In genomic region chr16:14394834-14395233, GRCh38 we compare ENCODE assay signal across 34 cellular contexts.
"Had no signal": no experiment of that assay in that cellular context is flagged by ENCODE, and none has a peak within 500 bp of the region (broad histone marks: within the 10 kb centered on the region; RNA-seq: fewer than 3 reads in every experiment).

No MANE protein-coding gene starts in this region.

- H3K4me3 Mint-ChIP-seq: activated B cell treated with CpG ODN at 0.5 μM for 24 hours; activated CD8-positive, alpha-beta T cell treated with anti-CD3 and anti-CD28 coated beads for 36 hours; activated naive CD8-positive, alpha-beta T cell; activated T-cell treated with anti-CD3 and anti-CD28 coated beads, Interleukin-2, amount 50 U/mL, for 4 hours; activated T-helper 17 cell treated with anti-CD3 and anti-CD28 coated beads, Interleukin-2, amount 50 U/mL, for 72 hours; central memory CD8-positive, alpha-beta T cell; effector memory CD8-positive, alpha-beta T cell; T-helper 17 cell; T-helper 2 cell treated with Interferon-gamma antibody and Interleukin-4, amounts not matched to agents 5 μg/mL and 100 μg/mL, for 36 hours had no signal

- ATAC-seq: activated CD4-positive, CD25-positive, alpha-beta regulatory T cell treated with anti-CD3 and anti-CD28 coated beads, Interleukin-2, amount 50 U/mL, for 24 hours; activated CD8-positive, alpha-beta T cell treated with anti-CD3 and anti-CD28 coated beads for 36 hours; activated T-cell treated with anti-CD3 and anti-CD28 coated beads, Interleukin-2, amount 50 U/mL, for 4 hours; activated T-helper 17 cell treated with anti-CD3 and anti-CD28 coated beads, Interleukin-2, amount 50 U/mL, for 72 hours; effector memory CD8-positive, alpha-beta T cell; foreskin keratinocyte; gastrocnemius medialis; heart left ventricle; T-helper 17 cell had no signal

- H3K9me3 Mint-ChIP-seq: activated B cell treated with CpG ODN at 0.5 μM for 24 hours; activated CD8-positive, alpha-beta T cell treated with anti-CD3 and anti-CD28 coated beads for 36 hours; activated T-cell treated with anti-CD3 and anti-CD28 coated beads, Interleukin-2, amount 50 U/mL, for 4 hours; activated T-helper 17 cell treated with anti-CD3 and anti-CD28 coated beads, Interleukin-2, amount 50 U/mL, for 72 hours; central memory CD8-positive, alpha-beta T cell; effector memory CD8-positive, alpha-beta T cell; T-helper 2 cell treated with Interferon-gamma antibody and Interleukin-4, amounts not matched to agents 5 μg/mL and 100 μg/mL, for 36 hours had no signal

- FAIRE-seq: astrocyte, bronchial epithelial cell had no signal

- H3K4me1 Mint-ChIP-seq: activated B cell treated with CpG ODN at 0.5 μM for 24 hours; activated T-helper 17 cell treated with anti-CD3 and anti-CD28 coated beads, Interleukin-2, amount 50 U/mL, for 72 hours; central memory CD8-positive, alpha-beta T cell had no signal

- DNase-seq: activated B cell treated with CpG ODN at 0.5 μM for 24 hours; activated CD4-positive, alpha-beta T cell treated with anti-CD3 and anti-CD28 coated beads for 48 hours; activated CD4-positive, alpha-beta T cell treated with anti-CD3 and anti-CD28 coated beads, Interleukin-2, amount 50 U/mL, for 1 hour; activated CD4-positive, alpha-beta T cell treated with anti-CD3 and anti-CD28 coated beads, Interleukin-2, amount 50 U/mL, for 48 hours; activated CD8-positive, alpha-beta memory T cell treated with anti-CD3 and anti-CD28 coated beads for 24 hours; activated CD8-positive, alpha-beta T cell treated with anti-CD3 and anti-CD28 coated beads for 36 hours; activated effector memory CD4-positive, alpha-beta T cell treated with Interleukin-2 at 50 U/mL for 16 hours; activated gamma-delta T cell treated with Interleukin-2 at 50 U/mL for 16 hours; activated naive CD4-positive, alpha-beta T cell treated with anti-CD3 and anti-CD28 coated beads, Interleukin-2, amount 50 U/mL, for 16 hours; activated naive CD4-positive, alpha-beta T cell treated with Interleukin-2 at 50 U/mL for 16 hours; activated T-cell treated with anti-CD3 and anti-CD28 coated beads, Interleukin-2, amount 50 U/mL, for 4 hours; amniotic stem cell; anterior cingulate cortex; brain microvascular endothelial cell; dermis blood vessel endothelial cell; effector CD4-positive, alpha-beta T cell; effector memory CD8-positive, alpha-beta T cell; erythroblast; foreskin keratinocyte; gastrocnemius medialis; glutamatergic neuron; heart left ventricle; T-helper 17 cell; T1000; WERI-Rb-1 had no signal

- H3K27me3 Mint-ChIP-seq: activated B cell treated with CpG ODN at 0.5 μM for 24 hours; activated CD8-positive, alpha-beta T cell treated with anti-CD3 and anti-CD28 coated beads for 36 hours; activated naive CD8-positive, alpha-beta T cell; activated T-helper 17 cell treated with anti-CD3 and anti-CD28 coated beads, Interleukin-2, amount 50 U/mL, for 72 hours; central memory CD8-positive, alpha-beta T cell; T-helper 17 cell had no signal

- H3K9me3 ChIP-seq: esophagus muscularis mucosa, gastrocnemius medialis, heart left ventricle had no signal

- H3K27ac ChIP-seq: brain microvascular endothelial cell, coronary artery, esophagus muscularis mucosa, foreskin keratinocyte, heart left ventricle, WERI-Rb-1 had no signal

- H3K4me3 ChIP-seq: coronary artery, esophagus muscularis mucosa, gastrocnemius medialis, heart left ventricle had no signal

- H3K36me3 Mint-ChIP-seq: activated naive CD8-positive, alpha-beta T cell had no signal

- H3K27ac Mint-ChIP-seq: activated B cell treated with CpG ODN at 0.5 μM for 24 hours; activated CD8-positive, alpha-beta T cell treated with anti-CD3 and anti-CD28 coated beads for 36 hours; activated naive CD8-positive, alpha-beta T cell; activated T-helper 17 cell treated with anti-CD3 and anti-CD28 coated beads, Interleukin-2, amount 50 U/mL, for 72 hours; effector memory CD8-positive, alpha-beta T cell; T-helper 17 cell; T-helper 2 cell treated with Interferon-gamma antibody and Interleukin-4, amounts not matched to agents 5 μg/mL and 100 μg/mL, for 36 hours had no signal

- H3K36me3 ChIP-seq: brain microvascular endothelial cell, esophagus muscularis mucosa, gastrocnemius medialis, heart left ventricle, WERI-Rb-1 had no signal

- H3K27me3 ChIP-seq: brain microvascular endothelial cell, esophagus muscularis mucosa, foreskin keratinocyte, gastrocnemius medialis, heart left ventricle had no signal
